8 cellular contexts compared by ENCODE assay signal in genomic region chr10:101889256-101890210, GRCh38. TPM values are rescaled to one million over a fixed set of nuclear protein-coding genes. Genes with fewer than 3 reads are reported as not detected.
DNase-seq lines count a peak whose midpoint lies in the region; ATAC-seq lines count a peak whose summit lies in the region.

No MANE protein-coding gene starts in this region.

- H3K36me3 ChIP-seq in NT2/D1 (ENCODE audit: insufficient read depth, insufficient read length, low read length), result no peaks in the 10 kb centered on the region

- no peaks in the 10 kb centered on the region for H3K9me3 Mint-ChIP-seq in naive thymus-derived CD8-positive, alpha-beta T cell
- no peaks in the 10 kb centered on the region for H3K9me3 Mint-ChIP-seq in stimulated activated memory B cell treated with anti-CD40 and anti-IgM and Interleukin-4, amounts not matched to agents 10 μg/mL and 1 μg/mL and 100 μg/mL, for 72 hours

- peak; percentile 63 for ATAC-seq in HG03196 (IDR thresholded peaks at IDR 0.05; ENCODE audit: unreplicated experiment)
- peak; percentile 55 to 72 for ATAC-seq in naive thymus-derived CD8-positive, alpha-beta T cell
- peak; percentile 81 for ATAC-seq in stimulated activated memory B cell treated with anti-CD40 and anti-IgM and Interleukin-4, amounts not matched to agents 10 μg/mL and 1 μg/mL and 100 μg/mL, for 72 hours
- ATAC-seq in HG02970 (IDR thresholded peaks at IDR 0.05; ENCODE audit: low FRiP score, unreplicated experiment), result no peak

- H3K36me3 Mint-ChIP-seq in naive thymus-derived CD8-positive, alpha-beta T cell, result peaks cover 0 to 37% (median 8%) of the 10 kb centered on the region in 3 donors
- peaks cover 24% of the 10 kb centered on the region for H3K36me3 Mint-ChIP-seq in stimulated activated memory B cell treated with anti-CD40 and anti-IgM and Interleukin-4, amounts not matched to agents 10 μg/mL and 1 μg/mL and 100 μg/mL, for 72 hours

- H3K9ac ChIP-seq in NT2/D1 (ENCODE audit: insufficient read length, low read depth), result no peak overlapping the region

- in situ Hi-C loops in G401 (cut with HindIII; ENCODE audit: low sequenced_read_pairs), result loop anchor here (25.0 kb wide), 1 partner anchor 123 kb away; no protein-coding TSS in a partner anchor

- peak; percentile 82 for DNase-seq in G401 (ENCODE audit: low spot score)
- DNase-seq in NT2/D1 (ENCODE audit: low read depth, low spot score), result peak; percentile 46
- peak; percentile 19 for DNase-seq in activated CD8-positive, alpha-beta memory T cell treated with anti-CD3 and anti-CD28 coated beads, Interleukin-2, amount 50 U/mL, for 24 hours (ENCODE audit: extremely low read depth)
- peak; percentile 12 for DNase-seq in epithelial cell of prostate (ENCODE audit: low read depth, low spot score)
- peak; percentile 29 to 81 (median 54) for DNase-seq in naive thymus-derived CD8-positive, alpha-beta T cell

- peaks cover 0 to 15% (median 5%) of the 10 kb centered on the region in 4 donors for H3K4me1 Mint-ChIP-seq in naive thymus-derived CD8-positive, alpha-beta T cell
- peaks cover 30% of the 10 kb centered on the region for H3K4me1 Mint-ChIP-seq in stimulated activated memory B cell treated with anti-CD40 and anti-IgM and Interleukin-4, amounts not matched to agents 10 μg/mL and 1 μg/mL and 100 μg/mL, for 72 hours

- H3K27ac Mint-ChIP-seq in naive thymus-derived CD8-positive, alpha-beta T cell, result peak overlapping the region in 1 of 10 donors; percentile 43
- peak overlapping the region; percentile 76 for H3K27ac Mint-ChIP-seq in stimulated activated memory B cell treated with anti-CD40 and anti-IgM and Interleukin-4, amounts not matched to agents 10 μg/mL and 1 μg/mL and 100 μg/mL, for 72 hours

- POLR2A ChIA-PET in naive thymus-derived CD8-positive, alpha-beta T cell (lab: Charles Lee), result no interaction called here

- H3K27ac ChIP-seq in epithelial cell of prostate, result no peak overlapping the region

- no peaks in the 10 kb centered on the region for H3K4me1 ChIP-seq in NT2/D1 (ENCODE audit: insufficient read depth, insufficient read length)

- no peaks in the 10 kb centered on the region for H3K27me3 ChIP-seq in NT2/D1 (ENCODE audit: insufficient read depth, insufficient read length)

- no peaks in the 10 kb centered on the region for H3K9me3 ChIP-seq in NT2/D1 (ENCODE audit: insufficient read depth, low read length)

- H3K4me3 Mint-ChIP-seq in naive thymus-derived CD8-positive, alpha-beta T cell, result no peak overlapping the region
- H3K4me3 Mint-ChIP-seq in stimulated activated memory B cell treated with anti-CD40 and anti-IgM and Interleukin-4, amounts not matched to agents 10 μg/mL and 1 μg/mL and 100 μg/mL, for 72 hours, result peak overlapping the region; percentile 30

- no peaks in the 10 kb centered on the region for H3K27me3 Mint-ChIP-seq in naive thymus-derived CD8-positive, alpha-beta T cell
- H3K27me3 Mint-ChIP-seq in stimulated activated memory B cell treated with anti-CD40 and anti-IgM and Interleukin-4, amounts not matched to agents 10 μg/mL and 1 μg/mL and 100 μg/mL, for 72 hours, result no peaks in the 10 kb centered on the region

- H3K4me3 ChIP-seq in NT2/D1 (ENCODE audit: insufficient read length, low read depth), result no peak overlapping the region

RNA-seq across cellular contexts. Expression of gene KCNIP2, which starts 45.9 kb away (rescaled TPM):
- total RNA-seq in G401 (2014; rRNA removed; shearing (Covaris generic)), result not detected in 2 replicates
- 1 to 10 TPM; 2.0 to 2.5 TPM for total RNA-seq in naive thymus-derived CD8-positive, alpha-beta T cell
- polyA plus RNA-seq in naive thymus-derived CD8-positive, alpha-beta T cell, result not detected

Comparison
In these comparisons a context has a peak if more than half of its experiments do, and no peak if none do; other contexts are left out.
1. DNase-seq: peak in every context shown above with its lines; median percentile 82 in G401; 54 in naive thymus-derived CD8-positive, alpha-beta T cell; 46 in NT2/D1; 19 in activated CD8-positive, alpha-beta memory T cell treated with anti-CD3 and anti-CD28 coated beads, Interleukin-2, amount 50 U/mL, for 24 hours; 12 in epithelial cell of prostate.